ENCODE assay signal across 14 cellular contexts in genomic region chr1:41388517-41388916, GRCh38. TPM values are rescaled to one million over a fixed set of nuclear protein-coding genes. Genes with fewer than 3 reads are reported as not detected.
DNase-seq lines count a peak whose midpoint lies in the region; ATAC-seq and TF ChIP-seq lines count a peak whose summit lies in the region.
"Had no signal": no experiment of that assay in that cellular context is flagged by ENCODE, and none has a peak within 500 bp of the region (broad histone marks: within the 10 kb centered on the region; RNA-seq: fewer than 3 reads in every experiment).

No MANE protein-coding gene starts in this region.

- POLR2A ChIA-PET in PC-9 (lab: Charles Lee; ENCODE audit: unreplicated experiment): interaction anchor here (0.6 kb wide), 1 partner anchor 71 kb away, joined by 3 read pairs; no protein-coding TSS in a partner anchor

- H3K18ac ChIP-seq in mesendoderm (ENCODE audit: low read length): no peak overlapping the region

- intact Hi-C loops in ascending aorta (cut with DNase I): loop anchor here (5.0 to 10.0 kb wide), 2 partner anchors 36 to 234 kb away; no protein-coding TSS in a partner anchor
- intact Hi-C loops in PC-9 (cut with micrococcal nuclease; ENCODE audit: unreplicated experiment): no loop called here

- H2BK15ac ChIP-seq in mesendoderm (replicated peaks; ENCODE audit: low read depth): no peak overlapping the region

- H3K4me3 Mint-ChIP-seq in activated CD8-positive, alpha-beta memory T cell treated with anti-CD3 and anti-CD28 coated beads, Interleukin-2, amount 10 ng/mL, durations not matched to agents 7 days and 5 days: no peak overlapping the region

- no peak overlapping the region for H2AK5ac ChIP-seq in mesendoderm (ENCODE audit: low read length)

- peaks cover 0 to 15% of the 10 kb centered on the region in 2 donors for H3K4me1 ChIP-seq in ascending aorta
- H3K4me1 ChIP-seq in mesendoderm (ENCODE audit: control insufficient read depth, low read depth, low read length): peaks cover 2% of the 10 kb centered on the region
- H3K4me1 ChIP-seq in stomach smooth muscle (ENCODE audit: control insufficient read depth, insufficient read depth, low read length): peaks cover 44% of the 10 kb centered on the region
- peaks cover 23% of the 10 kb centered on the region for H3K4me1 ChIP-seq in PC-9 (replicated peaks; ENCODE audit: insufficient read depth)

- CTCF ChIA-PET in PC-9 (lab: Charles Lee): no interaction called here
- CTCF ChIA-PET in activated CD8-positive, alpha-beta memory T cell treated with anti-CD3 and anti-CD28 coated beads, Interleukin-2, amount 10 ng/mL, durations not matched to agents 7 days and 5 days (lab: Charles Lee): no interaction called here

- H3K4me3 ChIP-seq in ascending aorta (no peak overlapping the region), mesendoderm (ENCODE audit: low read length) (no peak overlapping the region), stomach smooth muscle (ENCODE audit: low read length in 2 of 2) (no peak overlapping the region), PC-9 (no peak overlapping the region)

- H3K36me3 Mint-ChIP-seq in activated CD8-positive, alpha-beta memory T cell treated with anti-CD3 and anti-CD28 coated beads, Interleukin-2, amount 10 ng/mL, durations not matched to agents 7 days and 5 days: no peaks in the 10 kb centered on the region

- no CpG with 5 or more reads among the region's 6 CpGs for WGBS in mesendoderm (ENCODE audit: extremely low coverage, insufficient coverage, low lambda C conversion rate)

- DNase-seq in DMS 273 (lab: John Stamatoyannopoulos, UW; ENCODE audit: unreplicated experiment) (peak; percentile 96), DMS 273 treated with DMSO at 0.1 percent for 48 hours (lab: John Stamatoyannopoulos, UW) (no peak), ascending aorta (ENCODE audit: low spot score in 2 of 2) (no peak), mesendoderm (no peak), erythroblast (lab: John Stamatoyannopoulos, UW) (no peak), PC-9 (no peak)
- DNase-seq in activated CD8-positive, alpha-beta memory T cell treated with anti-CD3 and anti-CD28 coated beads, Interleukin-2, amount 10 ng/mL, durations not matched to agents 7 days and 5 days: no peak
- DNase-seq: AML-193, KBM-7, MV-4-11, NCI-H510A, NCI-H774 had no signal

- no peak overlapping the region for H2BK120ac ChIP-seq in mesendoderm (ENCODE audit: low read depth, low read length)

- no peak overlapping the region for H3K23ac ChIP-seq in mesendoderm (ENCODE audit: low read length)

- no peaks in the 10 kb centered on the region for H3K9me3 Mint-ChIP-seq in activated CD8-positive, alpha-beta memory T cell treated with anti-CD3 and anti-CD28 coated beads, Interleukin-2, amount 10 ng/mL, durations not matched to agents 7 days and 5 days (ENCODE audit: low read depth)

- H4K20me1 ChIP-seq in PC-9 (ENCODE audit: insufficient read depth): no peaks in the 10 kb centered on the region; the same call in 1 of the 2 replicates

- ATAC-seq in activated CD8-positive, alpha-beta memory T cell treated with anti-CD3 and anti-CD28 coated beads, Interleukin-2, amount 10 ng/mL, durations not matched to agents 7 days and 5 days: no peak

- H3K27ac ChIP-seq in ascending aorta: peak overlapping the region; percentile 5 to 14
- no peak overlapping the region for H3K27ac ChIP-seq in mesendoderm (ENCODE audit: low read depth, low read length)
- H3K27ac ChIP-seq in stomach smooth muscle (ENCODE audit: low read length): peak overlapping the region; percentile 58
- no peak overlapping the region for H3K27ac ChIP-seq in PC-9
- H3K27ac ChIP-seq: 22Rv1 had no signal

- no peaks in the 10 kb centered on the region for H3K9me3 ChIP-seq in ascending aorta
- no peaks in the 10 kb centered on the region for H3K9me3 ChIP-seq in stomach smooth muscle (ENCODE audit: control insufficient read depth in 2 of 2, low read length in 2 of 2)
- H3K9me3 ChIP-seq in PC-9 (ENCODE audit: insufficient read depth, low read depth): no peaks in the 10 kb centered on the region

- no peak overlapping the region for H3K4me2 ChIP-seq in mesendoderm (ENCODE audit: low read length)
- no peak overlapping the region for H3K4me2 ChIP-seq in PC-9

- no peaks in the 10 kb centered on the region for H3K9me2 ChIP-seq in PC-9 (ENCODE audit: insufficient read depth)

- no peak overlapping the region for H3K4ac ChIP-seq in mesendoderm (ENCODE audit: low read depth, low read length)

- no peak overlapping the region for H2BK5ac ChIP-seq in mesendoderm (ENCODE audit: low read length)

- H3K36me3 ChIP-seq in ascending aorta: no peaks in the 10 kb centered on the region
- H3K36me3 ChIP-seq in mesendoderm (ENCODE audit: control insufficient read depth, insufficient read depth, low read length): no peaks in the 10 kb centered on the region
- H3K36me3 ChIP-seq in stomach smooth muscle (ENCODE audit: control insufficient read depth in 2 of 2, insufficient read depth in 2 of 2, low read length in 2 of 2): no peaks in the 10 kb centered on the region
- no peaks in the 10 kb centered on the region for H3K36me3 ChIP-seq in PC-9 (ENCODE audit: low read depth)

- TF ChIP-seq POLR2A in erythroblast (IDR thresholded peaks at IDR 0.05; ENCODE audit: low read length): no peak

- H3K27me3 ChIP-seq in ascending aorta (no peaks in the 10 kb centered on the region), mesendoderm (ENCODE audit: insufficient read depth, low read length, poor library complexity) (no peaks in the 10 kb centered on the region), stomach smooth muscle (ENCODE audit: control insufficient read depth in 1 of 2, insufficient read depth in 2 of 2, low read length in 2 of 2) (no peaks in the 10 kb centered on the region), PC-9 (ENCODE audit: insufficient read depth, low read depth) (no peaks in the 10 kb centered on the region)

- no peaks in the 10 kb centered on the region for H3K79me1 ChIP-seq in mesendoderm (ENCODE audit: low read length)

- peaks cover 13% of the 10 kb centered on the region; the same call in 1 of the 2 replicates for H3F3A ChIP-seq in PC-9 (ENCODE audit: insufficient read depth, low read depth)

- H2AFZ ChIP-seq in PC-9: no peak overlapping the region

- H3K27me3 Mint-ChIP-seq in activated CD8-positive, alpha-beta memory T cell treated with anti-CD3 and anti-CD28 coated beads, Interleukin-2, amount 10 ng/mL, durations not matched to agents 7 days and 5 days: peaks cover 26% of the 10 kb centered on the region

- peak overlapping the region; percentile 34 for H3K56ac ChIP-seq in mesendoderm (ENCODE audit: low read length)

- H4K5ac ChIP-seq in mesendoderm (ENCODE audit: low read length): no peak overlapping the region

- BruUV-seq in PC-9 (replicated peaks; lab: Mats Ljungman, UMichigan): no TSS peak

- H3K79me2 ChIP-seq in mesendoderm (ENCODE audit: control insufficient read depth, insufficient read depth, low read length) (no peaks in the 10 kb centered on the region), PC-9 (ENCODE audit: low read depth) (no peaks in the 10 kb centered on the region)

- no peak overlapping the region for H4K8ac ChIP-seq in mesendoderm (ENCODE audit: low read depth, low read length)

- H3K4me1 Mint-ChIP-seq in activated CD8-positive, alpha-beta memory T cell treated with anti-CD3 and anti-CD28 coated beads, Interleukin-2, amount 10 ng/mL, durations not matched to agents 7 days and 5 days: peaks cover 2% of the 10 kb centered on the region

- H3K9ac ChIP-seq in mesendoderm (ENCODE audit: low read length): no peak overlapping the region
- H3K9ac ChIP-seq in stomach smooth muscle (ENCODE audit: low read length in 2 of 2): peak overlapping the region in 1 of 2 donors; percentile 42

- no peak overlapping the region for H3K27ac Mint-ChIP-seq in activated CD8-positive, alpha-beta memory T cell treated with anti-CD3 and anti-CD28 coated beads, Interleukin-2, amount 10 ng/mL, durations not matched to agents 7 days and 5 days

- TF ChIP-seq CTCF in ascending aorta (IDR thresholded peaks at IDR 0.05): no peak
- no peak for TF ChIP-seq CTCF in PC-9 (conservative IDR thresholded peaks at IDR 0.05)

RNA-seq across cellular contexts. Expression of gene FOXO6, which starts 27.3 kb away (rescaled TPM):
- total RNA-seq in ascending aorta (5.7 TPM), PC-9 (2021) (9.0 and 17.5 TPM in 2 replicates)
- polyA plus RNA-seq in mesendoderm (2013, experiment 1 of 2): 0.32 TPM
- 0.36 TPM for polyA plus RNA-seq in mesendoderm (2013, experiment 2 of 2)
- total RNA-seq in activated CD8-positive, alpha-beta memory T cell treated with anti-CD3 and anti-CD28 coated beads, Interleukin-2, amount 10 ng/mL, durations not matched to agents 7 days and 5 days: not detected

Comparison
In these comparisons a context has a peak if more than half of its experiments do, and no peak if none do; other contexts are left out.
1. H3K27ac ChIP-seq: peak in ascending aorta (2 of 2) and stomach smooth muscle (single experiment); none in mesendoderm (single experiment) and PC-9 (single experiment).